Comparison of ENCODE assay signal across 9 cellular contexts in genomic region chr14:74913986-74914573, GRCh38. TPM values are rescaled to one million over a fixed set of nuclear protein-coding genes. Genes with fewer than 3 reads are reported as not detected.
A peak's percentile ranks its signal among the peaks of the same experiment; 100 is the strongest.
DNase-seq lines count a peak whose midpoint lies in the region; FAIRE-seq and TF ChIP-seq lines count a peak whose summit lies in the region.
"Had no signal": no experiment of that assay in that cellular context is flagged by ENCODE, and none has a peak within 500 bp of the region (broad histone marks: within the 10 kb centered on the region; RNA-seq: fewer than 3 reads in every experiment).

No MANE protein-coding gene starts in this region.

- peak; percentile 96 for FAIRE-seq in keratinocyte (lab: Jason Lieb, UNC)

- no peak overlapping the region for H3K4me2 ChIP-seq in mammary epithelial cell (ENCODE audit: insufficient read depth, low read depth, low read length)
- H3K4me2 ChIP-seq in keratinocyte (ENCODE audit: control insufficient read depth, extremely low read depth, insufficient read depth, low read depth, low read length) = no peak overlapping the region

- H3K9ac ChIP-seq in mammary epithelial cell (ENCODE audit: insufficient read depth, low read length) (no peak overlapping the region), keratinocyte (ENCODE audit: control insufficient read depth, extremely low read depth, insufficient read depth, low read length) (no peak overlapping the region)

- H3K27me3 ChIP-seq in mammary epithelial cell (ENCODE audit: insufficient read depth, low read length) (no peaks in the 10 kb centered on the region), keratinocyte (ENCODE audit: control insufficient read depth, extremely low read depth, insufficient read depth, low read length) (no peaks in the 10 kb centered on the region), thymus (ENCODE audit: control insufficient read depth, insufficient read depth) (no peaks in the 10 kb centered on the region)

- H3K27ac Mint-ChIP-seq in activated CD4-positive, alpha-beta T cell treated with anti-CD3 and anti-CD28 coated beads, Interleukin-2, amount 10 ng/mL, durations not matched to agents 24 days and 14 days = no peak overlapping the region
- H3K27ac Mint-ChIP-seq in activated T-cell treated with anti-CD3 and anti-CD28 coated beads, Interleukin-2, amount 50 U/mL, for 24 hours = no peak overlapping the region

- H3K4me3 ChIP-seq in mammary epithelial cell (replicated peaks in 1 of 3; ENCODE audit: insufficient read depth in 1 of 3, low read depth in 2 of 3, low read length in 3 of 3) (no peak overlapping the region), keratinocyte (ENCODE audit: control insufficient read depth in 2 of 3, extremely low read depth in 1 of 3, insufficient read depth in 2 of 3, low read depth in 1 of 3, low read length in 3 of 3) (no peak overlapping the region), thymus (ENCODE audit: low read length) (no peak overlapping the region)

- dilution Hi-C loops in mammary epithelial cell (cut with HindIII; ENCODE audit: low sequenced_read_pairs) = no loop called here
- dilution Hi-C loops in keratinocyte (cut with MboI; ENCODE audit: extremely low pct_ligation_motif_present, low sequenced_read_pairs) = no loop called here

- H3K79me2 ChIP-seq in mammary epithelial cell (ENCODE audit: insufficient read depth, low read length) (no peaks in the 10 kb centered on the region), keratinocyte (ENCODE audit: control insufficient read depth, insufficient read depth, low read length) (no peaks in the 10 kb centered on the region)

- H2AFZ ChIP-seq in mammary epithelial cell (ENCODE audit: low read depth, low read length) = peak overlapping the region; percentile 66
- no peak overlapping the region for H2AFZ ChIP-seq in keratinocyte (ENCODE audit: control insufficient read depth, low read length)

- H4K20me1 ChIP-seq in mammary epithelial cell (ENCODE audit: insufficient read depth, low read length) (no peaks in the 10 kb centered on the region), keratinocyte (ENCODE audit: control insufficient read depth, extremely low read depth, insufficient read depth, low read length) (no peaks in the 10 kb centered on the region)

- H3K4me3 Mint-ChIP-seq in activated CD4-positive, alpha-beta T cell treated with anti-CD3 and anti-CD28 coated beads, Interleukin-2, amount 10 ng/mL, durations not matched to agents 24 days and 14 days = no peak overlapping the region
- no peak overlapping the region for H3K4me3 Mint-ChIP-seq in activated T-cell treated with anti-CD3 and anti-CD28 coated beads, Interleukin-2, amount 50 U/mL, for 24 hours

- BruUV-seq in mammary epithelial cell (replicated peaks; lab: Mats Ljungman, UMichigan) = no TSS peak

- in situ Hi-C loops in mammary epithelial cell (cut with MboI; ENCODE audit: low sequenced_read_pairs in 2 of 2) = loop anchor here (10.0 to 25.0 kb wide), 3 partner anchors 171 to 398 kb away; no protein-coding TSS in a partner anchor

- H3K9me3 ChIP-seq in mammary epithelial cell (replicated peaks; ENCODE audit: insufficient read depth, low read length) = no peaks in the 10 kb centered on the region
- H3K9me3 ChIP-seq in keratinocyte (ENCODE audit: control insufficient read depth, low read depth, low read length) = no peaks in the 10 kb centered on the region
- no peaks in the 10 kb centered on the region for H3K9me3 ChIP-seq in thymus (ENCODE audit: control insufficient read depth)

- no peaks in the 10 kb centered on the region for H3K9me1 ChIP-seq in keratinocyte (ENCODE audit: control insufficient read depth, extremely low read depth, insufficient read depth, low read length)

- intact Hi-C loops in activated CD4-positive, alpha-beta T cell treated with anti-CD3 and anti-CD28 coated beads, Interleukin-2, amount 10 ng/mL, durations not matched to agents 24 days and 14 days (cut with micrococcal nuclease) = no loop called here
- intact Hi-C loops in mammary epithelial cell (cut with micrococcal nuclease) = loop anchor here (1.0 kb wide), 3 partner anchors 170 to 389 kb away; no protein-coding TSS in a partner anchor

- CTCF ChIA-PET in mammary epithelial cell (lab: Charles Lee; ENCODE audit: low non-redundant PET) = no interaction called here

- H3K36me3 Mint-ChIP-seq in activated CD4-positive, alpha-beta T cell treated with anti-CD3 and anti-CD28 coated beads, Interleukin-2, amount 10 ng/mL, durations not matched to agents 24 days and 14 days (ENCODE audit: low read depth) = no peaks in the 10 kb centered on the region
- peaks cover 4% of the 10 kb centered on the region for H3K36me3 Mint-ChIP-seq in activated T-cell treated with anti-CD3 and anti-CD28 coated beads, Interleukin-2, amount 50 U/mL, for 24 hours (ENCODE audit: low read depth)

- H3K9me3 Mint-ChIP-seq in activated CD4-positive, alpha-beta T cell treated with anti-CD3 and anti-CD28 coated beads, Interleukin-2, amount 10 ng/mL, durations not matched to agents 24 days and 14 days = no peaks in the 10 kb centered on the region
- no peaks in the 10 kb centered on the region for H3K9me3 Mint-ChIP-seq in activated T-cell treated with anti-CD3 and anti-CD28 coated beads, Interleukin-2, amount 50 U/mL, for 24 hours

- TF ChIP-seq CTCF in mammary epithelial cell (conservative IDR thresholded peaks at IDR 0.05 in 1 of 2, IDR thresholded peaks at IDR 0.05 in 1 of 2; ENCODE audit: extremely low read depth in 1 of 2, insufficient read depth in 1 of 2, low read depth in 1 of 2, low read length in 2 of 2) (peak; percentile 79 to 90), keratinocyte (optimal IDR thresholded peaks at IDR 0.05 in 1 of 3, IDR thresholded peaks at IDR 0.05 in 1 of 3, conservative IDR thresholded peaks at IDR 0.05 in 1 of 3; ENCODE audit: extremely low read depth in 1 of 3, insufficient read depth in 2 of 3, low read length in 3 of 3) (peak; percentile 81 to 88 (median 86))

- H3K4me1 ChIP-seq in mammary epithelial cell (ENCODE audit: insufficient read depth, low read length) = peaks cover 27% of the 10 kb centered on the region
- H3K4me1 ChIP-seq in keratinocyte (ENCODE audit: control insufficient read depth, extremely low read depth, insufficient read depth, low read length) = peaks cover 13% of the 10 kb centered on the region
- H3K4me1 ChIP-seq in thymus (ENCODE audit: control insufficient read depth, insufficient read depth, low read length) = peaks cover 9% of the 10 kb centered on the region

- H3K27me3 Mint-ChIP-seq in activated CD4-positive, alpha-beta T cell treated with anti-CD3 and anti-CD28 coated beads, Interleukin-2, amount 10 ng/mL, durations not matched to agents 24 days and 14 days = no peaks in the 10 kb centered on the region
- H3K27me3 Mint-ChIP-seq in activated T-cell treated with anti-CD3 and anti-CD28 coated beads, Interleukin-2, amount 50 U/mL, for 24 hours = no peaks in the 10 kb centered on the region

- H3K4me1 Mint-ChIP-seq in activated CD4-positive, alpha-beta T cell treated with anti-CD3 and anti-CD28 coated beads, Interleukin-2, amount 10 ng/mL, durations not matched to agents 24 days and 14 days = no peaks in the 10 kb centered on the region
- H3K4me1 Mint-ChIP-seq in activated T-cell treated with anti-CD3 and anti-CD28 coated beads, Interleukin-2, amount 50 U/mL, for 24 hours (ENCODE audit: low read depth) = no peaks in the 10 kb centered on the region

- DNase-seq in activated CD4-positive, alpha-beta T cell treated with anti-CD3 and anti-CD28 coated beads, Interleukin-2, amount 10 ng/mL, durations not matched to agents 24 days and 14 days = peak; percentile 70
- DNase-seq in activated CD4-positive, alpha-beta T cell treated with anti-CD3 and anti-CD28 coated beads, Interleukin-2, amount 50 U/mL, for 4 hours = no peak
- DNase-seq in NCI-H226 = peak; percentile 55
- peak; percentile 57 for DNase-seq in mammary epithelial cell
- DNase-seq in keratinocyte (ENCODE audit: low read depth, low spot score) = no peak
- no peak for DNase-seq in activated T-cell treated with anti-CD3 and anti-CD28 coated beads, Interleukin-2, amount 50 U/mL, for 24 hours
- DNase-seq in central memory CD4-positive, alpha-beta T cell = no peak

- H3K27ac ChIP-seq in mammary epithelial cell (ENCODE audit: insufficient read depth, low read depth, low read length) (no peak overlapping the region), keratinocyte (ENCODE audit: control insufficient read depth, insufficient read depth, low read length) (no peak overlapping the region), thymus (ENCODE audit: low read depth) (peak overlapping the region; percentile 53)
- H3K27ac ChIP-seq: epithelial cell of prostate had no signal

- H3K36me3 ChIP-seq in mammary epithelial cell (ENCODE audit: insufficient read depth, low read length) (no peaks in the 10 kb centered on the region), keratinocyte (ENCODE audit: control insufficient read depth in 2 of 2, extremely low read depth in 1 of 2, insufficient read depth in 2 of 2, low read length in 2 of 2) (no peaks in the 10 kb centered on the region), thymus (ENCODE audit: control insufficient read depth, insufficient read depth) (no peaks in the 10 kb centered on the region)

- 14% methylated on average over 6 of the region's 6 CpGs for WGBS in mammary epithelial cell (ENCODE audit: low coverage, missing lambda C conversion rate)
- WGBS in thymus = 79% methylated on average over 6 of the region's 6 CpGs

RNA-seq across cellular contexts. Expression of gene RPS6KL1, which starts 9.0 kb away (rescaled TPM):
- total RNA-seq in activated CD4-positive, alpha-beta T cell treated with anti-CD3 and anti-CD28 coated beads, Interleukin-2, amount 10 ng/mL, durations not matched to agents 24 days and 14 days = 7.0 and 9.6 TPM in 2 replicates
- total RNA-seq in mammary epithelial cell = 1 to 10 TPM in 1 of 2 donors, under 1 TPM in 1; 0.17 to 1.6 TPM
- polyA plus RNA-seq in mammary epithelial cell (0.51 TPM), keratinocyte (0.19 to 1.8 TPM (median 0.69 TPM) in 3 replicates), thymus (0.91 TPM)
- polyA minus RNA-seq in mammary epithelial cell (not detected), keratinocyte (1.2 to 2.6 TPM in 2 of 3 replicates, not detected in the other)
- 0.81 TPM for polyA plus RNA-seq in keratinocyte (2011; ENCODE audit: low read depth)
- polyA plus RNA-seq in keratinocyte (2011; cell fraction: cytosol; rRNA removed) = 0.38 and 0.49 TPM in 2 replicates
- 0.78 and 1.0 TPM in 2 replicates for polyA plus RNA-seq in keratinocyte (2011; cell fraction: nucleus; rRNA removed)
- polyA plus RNA-seq in keratinocyte (2012; ENCODE audit: low replicate concordance) = 0.51 and 1.0 TPM in 2 replicates
- polyA minus RNA-seq in keratinocyte (2011; cell fraction: cytosol; rRNA and poly(A)+ RNA removed) = not detected
- polyA minus RNA-seq in keratinocyte (2011; cell fraction: nucleus; rRNA and poly(A)+ RNA removed) = 0.11 TPM in 1 of 2 replicates, not detected in the other

RNA-seq across cellular contexts. Expression of gene DLST, which starts 32.4 kb away (rescaled TPM):
- total RNA-seq in activated CD4-positive, alpha-beta T cell treated with anti-CD3 and anti-CD28 coated beads, Interleukin-2, amount 10 ng/mL, durations not matched to agents 24 days and 14 days = 110 and 111 TPM in 2 replicates
- total RNA-seq in mammary epithelial cell = 100 to 1,000 TPM in 1 of 2 donors, 10 to 100 TPM in 1; 63.3 to 145 TPM
- 151 TPM for polyA plus RNA-seq in mammary epithelial cell
- polyA minus RNA-seq in mammary epithelial cell = 162 TPM
- polyA plus RNA-seq in keratinocyte = 114 to 151 TPM (median 129 TPM) in 3 replicates
- polyA plus RNA-seq in keratinocyte (2011; ENCODE audit: low read depth) = 57.0 TPM
- polyA plus RNA-seq in keratinocyte (2011; cell fraction: cytosol; rRNA removed) = 126 and 128 TPM in 2 replicates
- 163 and 166 TPM in 2 replicates for polyA plus RNA-seq in keratinocyte (2011; cell fraction: nucleus; rRNA removed)
- 64.0 and 74.0 TPM in 2 replicates for polyA plus RNA-seq in keratinocyte (2012; ENCODE audit: low replicate concordance)
- 113 to 130 TPM (median 114 TPM) in 3 replicates for polyA minus RNA-seq in keratinocyte
- polyA minus RNA-seq in keratinocyte (2011; cell fraction: cytosol; rRNA and poly(A)+ RNA removed) = 51.2 TPM
- polyA minus RNA-seq in keratinocyte (2011; cell fraction: nucleus; rRNA and poly(A)+ RNA removed) = 46.0 and 78.7 TPM in 2 replicates
- polyA plus RNA-seq in thymus = 49.4 TPM

RNA-seq across cellular contexts. Expression of gene PROX2, which starts 38.1 kb away (rescaled TPM):
- total RNA-seq in activated CD4-positive, alpha-beta T cell treated with anti-CD3 and anti-CD28 coated beads, Interleukin-2, amount 10 ng/mL, durations not matched to agents 24 days and 14 days = not detected in 2 replicates
- total RNA-seq in mammary epithelial cell = not detected
- polyA plus RNA-seq in mammary epithelial cell (not detected), keratinocyte (not detected in 3 replicates), thymus (0.09 TPM)
- polyA minus RNA-seq in mammary epithelial cell (not detected), keratinocyte (0.19 TPM in 1 of 3 replicates, not detected in the others)
- polyA plus RNA-seq in keratinocyte (2011; ENCODE audit: low read depth) = not detected
- polyA plus RNA-seq in keratinocyte (2011; cell fraction: cytosol; rRNA removed) = not detected in 2 replicates
- not detected in 2 replicates for polyA plus RNA-seq in keratinocyte (2011; cell fraction: nucleus; rRNA removed)
- polyA plus RNA-seq in keratinocyte (2012; ENCODE audit: low replicate concordance) = 0.08 and 0.35 TPM in 2 replicates
- not detected for polyA minus RNA-seq in keratinocyte (2011; cell fraction: cytosol; rRNA and poly(A)+ RNA removed)
- not detected in 2 replicates for polyA minus RNA-seq in keratinocyte (2011; cell fraction: nucleus; rRNA and poly(A)+ RNA removed)

RNA-seq across cellular contexts. Expression of gene PGF, which starts 41.3 kb away (rescaled TPM):
- total RNA-seq in activated CD4-positive, alpha-beta T cell treated with anti-CD3 and anti-CD28 coated beads, Interleukin-2, amount 10 ng/mL, durations not matched to agents 24 days and 14 days = 0.23 and 0.24 TPM in 2 replicates
- total RNA-seq in mammary epithelial cell = 10 to 100 TPM; 16.5 to 31.9 TPM
- 24.0 TPM for polyA plus RNA-seq in mammary epithelial cell
- 18.0 TPM for polyA minus RNA-seq in mammary epithelial cell
- 16.5 to 19.0 TPM (median 17.5 TPM) in 3 replicates for polyA plus RNA-seq in keratinocyte
- 4.3 TPM for polyA plus RNA-seq in keratinocyte (2011; ENCODE audit: low read depth)
- 11.8 and 26.1 TPM in 2 replicates for polyA plus RNA-seq in keratinocyte (2011; cell fraction: cytosol; rRNA removed)
- polyA plus RNA-seq in keratinocyte (2011; cell fraction: nucleus; rRNA removed) = 15.8 and 22.6 TPM in 2 replicates
- polyA plus RNA-seq in keratinocyte (2012; ENCODE audit: low replicate concordance) = 21.3 and 25.5 TPM in 2 replicates
- 8.5 to 14.9 TPM (median 9.4 TPM) in 3 replicates for polyA minus RNA-seq in keratinocyte
- 22.3 TPM for polyA minus RNA-seq in keratinocyte (2011; cell fraction: cytosol; rRNA and poly(A)+ RNA removed)
- polyA minus RNA-seq in keratinocyte (2011; cell fraction: nucleus; rRNA and poly(A)+ RNA removed) = 9.2 and 10.9 TPM in 2 replicates
- polyA plus RNA-seq in thymus = 7.5 TPM

Comparison
In these comparisons a context has a peak if more than half of its experiments do, and no peak if none do; other contexts are left out.
1. DNase-seq: peak in activated CD4-positive, alpha-beta T cell treated with anti-CD3 and anti-CD28 coated beads, Interleukin-2, amount 10 ng/mL, durations not matched to agents 24 days and 14 days (single experiment), NCI-H226 (single experiment) and mammary epithelial cell (single experiment); none in activated CD4-positive, alpha-beta T cell treated with anti-CD3 and anti-CD28 coated beads, Interleukin-2, amount 50 U/mL, for 4 hours (0 of 2), keratinocyte (single experiment), activated T-cell treated with anti-CD3 and anti-CD28 coated beads, Interleukin-2, amount 50 U/mL, for 24 hours (single experiment) and central memory CD4-positive, alpha-beta T cell (single experiment).